In the genomic region with DNA sequence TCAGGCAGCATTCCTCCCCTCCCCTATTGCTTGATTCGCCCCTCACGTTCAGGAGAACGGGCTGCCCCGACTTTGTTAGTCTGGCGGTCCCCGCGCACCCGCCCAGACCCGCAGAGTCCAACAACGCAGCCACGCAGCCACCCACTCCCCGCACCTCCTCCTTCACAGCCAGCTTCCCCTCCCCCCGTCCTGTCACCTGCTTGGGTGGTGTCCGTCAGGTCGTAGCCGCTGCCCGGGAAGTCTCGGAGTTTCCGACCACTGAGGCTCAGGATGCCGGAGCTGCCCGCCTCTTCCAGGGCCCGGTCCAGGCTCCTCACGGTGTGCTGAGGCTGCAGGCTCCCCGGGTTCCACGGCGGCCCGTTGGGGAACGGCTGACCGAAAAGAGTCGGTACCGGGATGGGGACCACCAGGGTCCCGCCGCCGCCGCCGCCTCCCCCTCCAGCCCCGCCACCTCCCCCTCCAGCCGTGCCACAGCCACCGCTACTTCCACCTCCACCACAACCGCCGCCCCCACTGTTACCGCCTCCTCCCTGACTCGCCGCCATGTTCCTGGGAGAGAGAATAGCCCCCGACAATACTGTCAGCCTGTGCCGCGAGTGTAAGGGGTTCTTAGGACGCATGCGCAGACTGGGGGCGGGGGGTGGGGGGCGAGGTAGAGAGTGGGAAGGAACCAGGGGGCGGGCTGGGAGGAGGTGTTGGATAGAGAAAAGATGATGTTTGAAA, we compare ENCODE assay signal across 7 cellular contexts. TPM values are rescaled to one million over a fixed set of nuclear protein-coding genes. Genes with fewer than 3 reads are reported as not detected.
A peak's percentile ranks its signal among the peaks of the same experiment; 100 is the strongest.
DNase-seq lines count a peak whose midpoint lies in the region; ATAC-seq, FAIRE-seq and TF ChIP-seq lines count a peak whose summit lies in the region.

A gene with protein sequence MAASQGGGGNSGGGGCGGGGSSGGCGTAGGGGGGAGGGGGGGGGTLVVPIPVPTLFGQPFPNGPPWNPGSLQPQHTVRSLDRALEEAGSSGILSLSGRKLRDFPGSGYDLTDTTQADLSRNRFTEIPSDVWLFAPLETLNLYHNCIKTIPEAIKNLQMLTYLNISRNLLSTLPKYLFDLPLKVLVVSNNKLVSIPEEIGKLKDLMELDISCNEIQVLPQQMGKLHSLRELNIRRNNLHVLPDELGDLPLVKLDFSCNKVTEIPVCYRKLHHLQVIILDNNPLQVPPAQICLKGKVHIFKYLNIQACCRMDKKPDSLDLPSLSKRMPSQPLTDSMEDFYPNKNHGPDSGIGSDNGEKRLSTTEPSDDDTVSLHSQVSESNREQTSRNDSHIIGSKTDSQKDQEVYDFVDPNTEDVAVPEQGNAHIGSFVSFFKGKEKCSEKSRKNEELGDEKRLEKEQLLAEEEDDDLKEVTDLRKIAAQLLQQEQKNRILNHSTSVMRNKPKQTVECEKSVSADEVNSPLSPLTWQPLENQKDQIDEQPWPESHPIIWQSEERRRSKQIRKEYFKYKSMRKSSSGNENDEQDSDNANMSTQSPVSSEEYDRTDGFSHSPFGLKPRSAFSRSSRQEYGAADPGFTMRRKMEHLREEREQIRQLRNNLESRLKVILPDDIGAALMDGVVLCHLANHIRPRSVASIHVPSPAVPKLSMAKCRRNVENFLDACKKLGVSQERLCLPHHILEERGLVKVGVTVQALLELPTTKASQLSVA (minus strand): TSS at position 600 of the 723 bp plus-strand sequence. CDS start 55 bp downstream, at position 545.

- H3K9ac ChIP-seq in IMR-90 (ENCODE audit: low read depth, low read length) (peak within 1 kb of the TSS; percentile 87), GM12878 (ENCODE audit: control insufficient read depth, insufficient read depth, low read length) (no peak within 1 kb of the TSS)

- no peaks in the 10 kb centered on the region for H3K9me1 ChIP-seq in IMR-90 (ENCODE audit: insufficient read depth, low read length)

- H3K4me1 ChIP-seq in IMR-90 (ENCODE audit: control insufficient read depth, insufficient read depth, low read length), result 0 out of 2 replicates have a peak, but pooled peaks cover 2% of the 10 kb centered on the region
- no peaks in the 10 kb centered on the region for H3K4me1 ChIP-seq in GM12878 (ENCODE audit: control insufficient read depth, insufficient read depth, low read length)
- no peaks in the 10 kb centered on the region for H3K4me1 ChIP-seq in testis

- peak; percentile 41 for DNase-seq in IMR-90
- DNase-seq in GM12878 (ENCODE audit: low read depth, low spot score), result no peak
- peak; percentile 75 for DNase-seq in islet precursor cell
- peak; percentile 43 for DNase-seq in testis
- no peak for DNase-seq in NCI-H446 treated with DMSO at 0.1 percent for 48 hours (lab: John Stamatoyannopoulos, UW)
- DNase-seq in NOMO-1 treated with DMSO at 0.1 percent for 48 hours (lab: John Stamatoyannopoulos, UW; ENCODE audit: unreplicated experiment), result no peak

- peak within 1 kb of the TSS; percentile 96 for H3K23ac ChIP-seq in IMR-90 (ENCODE audit: low read depth, low read length)

- no peak for FAIRE-seq in GM12878 (lab: Jason Lieb, UNC)

- BruUV-seq in IMR-90 (replicated peaks; lab: Mats Ljungman, UMichigan), result no TSS peak
- no TSS peak for BruUV-seq in GM12878 (replicated peaks; lab: Mats Ljungman, UMichigan)

- H3K56ac ChIP-seq in IMR-90 (ENCODE audit: extremely low read depth, insufficient read depth, low read length), result peak within 1 kb of the TSS; percentile 24; the same call in 1 of the 2 replicates

- peak within 1 kb of the TSS; percentile 97 for H3K4me2 ChIP-seq in IMR-90 (ENCODE audit: low read depth, low read length)
- no peak within 1 kb of the TSS for H3K4me2 ChIP-seq in GM12878 (ENCODE audit: control insufficient read depth, insufficient read depth)

- peak within 1 kb of the TSS; percentile 42 for H2BK5ac ChIP-seq in IMR-90 (ENCODE audit: low read depth, low read length, poor library complexity, severe bottlenecking)

- H2AK9ac ChIP-seq in IMR-90 (replicated peaks; ENCODE audit: low read depth, low read length, poor library complexity), result peak within 1 kb of the TSS; percentile 71

- no peak for TF ChIP-seq EP300 in GM12878 (IDR thresholded peaks at IDR 0.05; ENCODE audit: borderline replicate concordance in 1 of 2, control insufficient read depth in 1 of 2, low read depth in 2 of 2, low read length in 2 of 2)

- TF ChIP-seq POLR2A in IMR-90 (IDR thresholded peaks at IDR 0.05; ENCODE audit: low read depth, low read length) (no peak), GM12878 (IDR thresholded peaks at IDR 0.05; ENCODE audit: low read depth, low read length) (no peak), testis (IDR thresholded peaks at IDR 0.05) (no peak)

- SMC1A ChIA-PET in GM12878 (lab: Charles Lee; ENCODE audit: uncharacterized antibody, unreplicated experiment), result no interaction called here

- peaks cover 4 to 12% of the 10 kb centered on the region in 2 experiments; a peak in 3 of 4 replicates for H3K79me1 ChIP-seq in IMR-90 (ENCODE audit: low read depth in 1 of 2, low read length in 2 of 2)

- POLR2A ChIA-PET in IMR-90 (lab: Charles Lee; ENCODE audit: unreplicated experiment) (no interaction called here), GM12878 (lab: Charles Lee) (no interaction called here)

- H3K27ac ChIP-seq in IMR-90 (ENCODE audit: insufficient read depth, low read length) (peak within 1 kb of the TSS; percentile 90), GM12878 (ENCODE audit: control insufficient read depth, insufficient read depth) (no peak within 1 kb of the TSS), testis (peak within 1 kb of the TSS; percentile 59 to 72)

- TF ChIP-seq CTCF in IMR-90 (conservative IDR thresholded peaks at IDR 0.05; ENCODE audit: low read depth, low read length) (no peak), GM12878 (IDR thresholded peaks at IDR 0.05 in 2 of 3, conservative IDR thresholded peaks at IDR 0.05 in 1 of 3; ENCODE audit: control insufficient read depth in 2 of 3, extremely low read depth in 1 of 3, insufficient read depth in 1 of 3, low read depth in 3 of 3, low read length in 3 of 3) (no peak), testis (IDR thresholded peaks at IDR 0.05) (no peak)

- no peaks in the 10 kb centered on the region for H3K9me3 ChIP-seq in IMR-90 (ENCODE audit: control insufficient read depth, insufficient read depth, low read length)
- no peaks in the 10 kb centered on the region for H3K9me3 ChIP-seq in GM12878 (replicated peaks; ENCODE audit: control insufficient read depth, insufficient read depth, low read length)
- no peaks in the 10 kb centered on the region for H3K9me3 ChIP-seq in testis

- intact Hi-C loops in IMR-90 (cut with micrococcal nuclease), result loop anchor here (5.0 kb wide), 1 partner anchor 329 kb away; a partner anchor contains a TSS
- intact Hi-C loops in GM12878 (cut with micrococcal nuclease; ENCODE audit: unreplicated experiment), result no loop called here
- intact Hi-C loops in testis (cut with DNase I; ENCODE audit: low total_unique reads), result no loop called here

- H3K79me2 ChIP-seq in GM12878 (ENCODE audit: control insufficient read depth, insufficient read depth, low read length), result no peaks in the 10 kb centered on the region

- WGBS in IMR-90 (ENCODE audit: extremely low coverage in 2 of 2, insufficient read length in 1 of 2), 2 experiments, result 31% methylated on average over 10 of the region's 52 CpGs; no CpG with 5 or more reads in 1 of the 2 experiments
- WGBS in GM12878 (ENCODE audit: insufficient coverage, insufficient replicate concordance, low lambda C conversion rate, missing lambda C conversion rate), result 53% methylated on average over 36 of the region's 52 CpGs
- 0% methylated on average over 11 to 36 of the region's 52 CpGs for WGBS in testis, 2 donors

- peak within 1 kb of the TSS; percentile 73 for H3K14ac ChIP-seq in IMR-90 (replicated peaks; ENCODE audit: low read depth, low read length)

- H3K36me3 ChIP-seq in IMR-90 (ENCODE audit: control insufficient read depth, insufficient read depth, low read length) (no peaks in the 10 kb centered on the region), GM12878 (ENCODE audit: control insufficient read depth in 2 of 2, insufficient read depth in 2 of 2, low read length in 1 of 2) (no peaks in the 10 kb centered on the region), testis (ENCODE audit: low read depth, missing control alignments) (no peaks in the 10 kb centered on the region)

- TF ChIP-seq RAD21 in IMR-90 (IDR thresholded peaks at IDR 0.05; ENCODE audit: low read length), result no peak
- no peak for TF ChIP-seq RAD21 in GM12878 (IDR thresholded peaks at IDR 0.05; ENCODE audit: insufficient read depth, low read depth, low read length)

- peak within 1 kb of the TSS; percentile 58; the same call in 1 of the 2 replicates for H2AK5ac ChIP-seq in IMR-90 (ENCODE audit: low read depth, low read length)

- in situ Hi-C loops in IMR-90 (cut with MboI; ENCODE audit: low sequenced_read_pairs) (no loop called here), GM12878 (cut with MboI) (no loop called here)

- H2BK20ac ChIP-seq in IMR-90 (ENCODE audit: low read depth, low read length), result peak within 1 kb of the TSS; percentile 8; the same call in 1 of the 2 replicates

- peak within 1 kb of the TSS; percentile 60 for H3K4ac ChIP-seq in IMR-90 (ENCODE audit: low read depth, low read length)

- peak within 1 kb of the TSS; percentile 12 to 27; a peak in 2 of 4 replicates for H4K8ac ChIP-seq in IMR-90 (ENCODE audit: low read depth in 2 of 2, low read length in 2 of 2)

- ATAC-seq in IMR-90 (ENCODE audit: low read depth) (peak; percentile 82), GM12878 (peak; percentile 35), HG03571 (IDR thresholded peaks at IDR 0.05; ENCODE audit: unreplicated experiment) (no peak)

- H3K4me3 ChIP-seq in IMR-90 (ENCODE audit: insufficient read depth, low read depth, low read length) (peak within 1 kb of the TSS; percentile 89), GM12878 (no peak within 1 kb of the TSS), testis (peak within 1 kb of the TSS; percentile 64 to 71)

- peak within 1 kb of the TSS; percentile 77 for H4K5ac ChIP-seq in IMR-90 (ENCODE audit: low read depth, low read length)

- H3K18ac ChIP-seq in IMR-90 (ENCODE audit: low read depth, low read length), result peak within 1 kb of the TSS; percentile 68

- H2BK120ac ChIP-seq in IMR-90 (ENCODE audit: low read depth, low read length), result peak within 1 kb of the TSS; percentile 51; the same call in 1 of the 2 replicates

- CTCF ChIA-PET in IMR-90 (lab: Yijun Ruan, JAX), result no interaction called here
- CTCF ChIA-PET in GM12878 (lab: Yijun Ruan, JAX), result no interaction called here

- peak within 1 kb of the TSS; percentile 93 for H2AFZ ChIP-seq in IMR-90 (replicated peaks; ENCODE audit: low read length, poor library complexity)
- H2AFZ ChIP-seq in GM12878 (ENCODE audit: control insufficient read depth, low read depth, low read length), result no peak within 1 kb of the TSS

- RAD21 ChIA-PET in GM12878 (lab: Charles Lee; ENCODE audit: unreplicated experiment), result no interaction called here

- dilution Hi-C loops in IMR-90 (cut with HindIII; ENCODE audit: low sequenced_read_pairs, unreplicated experiment), result no loop called here

- peaks cover 3% of the 10 kb centered on the region; the same call in 1 of the 2 replicates for H4K20me1 ChIP-seq in IMR-90 (ENCODE audit: insufficient read depth, low read length)
- H4K20me1 ChIP-seq in GM12878 (ENCODE audit: control insufficient read depth, insufficient read depth), result no peaks in the 10 kb centered on the region

- peak within 1 kb of the TSS; percentile 77 for H4K91ac ChIP-seq in IMR-90 (ENCODE audit: insufficient read depth, low read depth, low read length)

- H3K27me3 ChIP-seq in IMR-90 (ENCODE audit: control insufficient read depth, insufficient read depth, low read length) (no peaks in the 10 kb centered on the region; the same call in 1 of the 2 replicates), GM12878 (replicated peaks in 1 of 2; ENCODE audit: control insufficient read depth in 2 of 2, insufficient read depth in 2 of 2, low read length in 1 of 2) (peaks cover 0 to 2% of the 10 kb centered on the region in 2 experiments; a peak in 1 of 4 replicates), testis (no peaks in the 10 kb centered on the region)

- H2BK15ac ChIP-seq in IMR-90 (ENCODE audit: low read depth, low read length), result no peak within 1 kb of the TSS; the same call in 2 of the 3 replicates

RNA-seq across cellular contexts. Expression of the gene that starts here (rescaled TPM):
- 4.3 and 8.1 TPM in 2 replicates for total RNA-seq in IMR-90 (2012; rRNA removed)
- polyA plus RNA-seq in IMR-90 (2012; rRNA removed), result 1.8 and 2.6 TPM in 2 replicates
- 0.32 TPM in 2 replicates for polyA plus RNA-seq in IMR-90 (2012; cell fraction: cytosol; rRNA removed)
- polyA plus RNA-seq in IMR-90 (2012; cell fraction: nucleus; rRNA removed; ENCODE audit: low replicate concordance), result 0.27 and 2.4 TPM in 2 replicates
- 0.20 and 0.38 TPM in 2 replicates for total RNA-seq in GM12878 (2013; cell fraction: nucleolus; rRNA removed)
- total RNA-seq in GM12878 (2014; rRNA removed), result not detected in 2 replicates
- not detected in 2 replicates for total RNA-seq in GM12878 (2014; rRNA removed; fragmentation: Illumina TruSeq; extraction: Trizol)
- 0.03 TPM in 1 of 2 replicates, not detected in the other for total RNA-seq in GM12878 (2021)
- not detected for polyA plus RNA-seq in GM12878 (2011; ENCODE audit: low read depth)
- 0.10 and 0.13 TPM in 2 replicates for polyA plus RNA-seq in GM12878 (2011; rRNA removed)
- polyA plus RNA-seq in GM12878 (2011; cell fraction: cytosol; rRNA removed), result 0.03 TPM in 2 replicates
- 0.04 and 0.07 TPM in 2 replicates for polyA plus RNA-seq in GM12878 (2011; cell fraction: nucleus; rRNA removed)
- not detected in 2 replicates for polyA plus RNA-seq in GM12878 (2012)
- polyA plus RNA-seq in GM12878 (2014; fragmentation: Illumina TruSeq; extraction: Trizol), result 0.03 and 0.05 TPM in 2 replicates
- polyA plus RNA-seq in GM12878 (2014; fragmentation: Nextera tagmentation; extraction: Ambion mirVana), result not detected
- 0.01 TPM in 1 of 2 replicates, not detected in the other for polyA plus RNA-seq in GM12878 (2014; rRNA removed)
- polyA plus RNA-seq in GM12878 (2016; fragmentation: Nextera tagmentation; extraction: Ambion mirVana), result not detected
- polyA minus RNA-seq in GM12878 (2011; rRNA and poly(A)+ RNA removed), result 0.10 and 0.15 TPM in 2 replicates
- polyA minus RNA-seq in GM12878 (2011; cell fraction: cytosol; rRNA and poly(A)+ RNA removed), result not detected in 2 replicates
- 0.12 and 0.19 TPM in 2 replicates for polyA minus RNA-seq in GM12878 (2011; cell fraction: nucleus; rRNA and poly(A)+ RNA removed)
- total RNA-seq in testis, result 1 to 10 TPM; 3.8 to 5.4 TPM
- 2.4 TPM for polyA plus RNA-seq in testis (ENCODE audit: insufficient read depth, low read depth, low replicate concordance)

Comparison
In these comparisons a context has a peak if more than half of its experiments do, and no peak if none do; other contexts are left out.
1. Peak in ATAC-seq in GM12878; RNA of the gene not detected or under 1 TPM.
2. DNase-seq: peak in IMR-90 (single experiment), islet precursor cell (single experiment) and testis (single experiment); none in GM12878 (single experiment), NCI-H446 treated with DMSO at 0.1 percent for 48 hours (single experiment) and NOMO-1 treated with DMSO at 0.1 percent for 48 hours (single experiment).